Comparison of ENCODE assay signal across 1 cellular context in genomic region chr3:149752788-149753136, GRCh38.
TF ChIP-seq lines count a peak whose summit lies in the region.

No MANE protein-coding gene starts in this region.

TF ChIP-seq in GM23338, 12 proteins besides CTCF, POLR2A, EP300 and RAD21 (continued from another document):
- TF ChIP-seq ZNF462 (CRISPR knock-in tag; IDR thresholded peaks at IDR 0.05) (no peak), EZH2 (IDR thresholded peaks at IDR 0.05; ENCODE audit: low read depth, unreplicated experiment) (no peak), ZNF114 (CRISPR knock-in tag; IDR thresholded peaks at IDR 0.05) (no peak), REST (IDR thresholded peaks at IDR 0.05; ENCODE audit: unreplicated experiment) (no peak), ZNF331 (CRISPR knock-in tag; IDR thresholded peaks at IDR 0.05; ENCODE audit: low read depth) (no peak), ETS1 (IDR thresholded peaks at IDR 0.05) (no peak)
